8 cellular contexts compared by ENCODE assay signal in the genomic region with DNA sequence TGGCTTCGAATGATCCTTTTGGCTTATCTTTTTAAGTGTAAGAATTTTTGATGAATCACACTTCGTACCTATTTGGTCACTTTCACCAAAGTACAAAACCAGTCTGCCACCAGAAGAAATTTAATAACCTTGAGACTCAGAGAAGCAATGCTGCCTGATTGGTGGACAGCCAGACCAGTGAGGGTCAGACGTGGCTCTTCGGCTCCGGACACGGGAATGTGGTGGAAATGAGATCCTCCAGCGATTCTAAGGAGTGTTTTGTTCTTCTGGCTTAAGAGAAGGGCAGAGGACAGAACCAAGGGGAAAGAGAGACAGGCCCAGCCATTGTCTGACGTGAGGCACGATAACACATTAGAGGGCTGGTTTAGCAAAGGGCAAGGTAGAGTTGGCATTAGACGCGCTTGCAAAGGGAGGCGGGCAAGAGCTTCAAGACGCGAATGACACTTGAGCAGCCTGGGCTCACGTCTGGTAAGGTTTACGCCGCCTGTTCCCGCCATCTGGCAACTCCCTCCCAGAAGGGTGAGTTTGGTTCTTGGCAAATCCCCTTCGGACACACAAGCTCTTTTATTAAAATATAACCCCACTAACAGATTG. TPM values are rescaled to one million over a fixed set of nuclear protein-coding genes. Genes with fewer than 3 reads are reported as not detected.
DNase-seq lines count a peak whose midpoint lies in the region; ATAC-seq and TF ChIP-seq lines count a peak whose summit lies in the region.

No MANE protein-coding gene starts in this region.

- peak overlapping the region; percentile 98 for H3K27ac Mint-ChIP-seq in activated T-helper 2 cell treated with anti-CD3 and anti-CD28 coated beads, Interferon-gamma antibody, Interleukin-2, Interleukin-4, amounts not matched to agents 10 μg/mL and 5 μg/mL and 100 μg/mL, durations not matched to agents 14 hours and 24 hours and 36 hours

- intact Hi-C loops in activated T-helper 2 cell treated with anti-CD3 and anti-CD28 coated beads, Interferon-gamma antibody, Interleukin-2, Interleukin-4, amounts not matched to agents 10 μg/mL and 5 μg/mL and 100 μg/mL, durations not matched to agents 14 hours and 24 hours and 36 hours (cut with micrococcal nuclease): loop anchor here (1.0 kb wide), 3 partner anchors 16 to 221 kb away; a partner anchor contains a TSS

- H3K36me3 ChIP-seq in iPS DF 6.9 (ENCODE audit: control insufficient read depth, insufficient read depth, low read length): no peaks in the 10 kb centered on the region
- no peaks in the 10 kb centered on the region for H3K36me3 ChIP-seq in smooth muscle cell (ENCODE audit: low read depth)

- peak; percentile 88 for DNase-seq in DMS153 treated with DMSO at 0.1 percent for 48 hours (lab: John Stamatoyannopoulos, UW; ENCODE audit: unreplicated experiment)
- DNase-seq in NCI-H1092 treated with DMSO at 0.1 percent for 48 hours (lab: John Stamatoyannopoulos, UW): peak; percentile 88
- no peak for DNase-seq in activated T-helper 2 cell treated with anti-CD3 and anti-CD28 coated beads, Interferon-gamma antibody, Interleukin-2, Interleukin-4, amounts not matched to agents 10 μg/mL and 5 μg/mL and 100 μg/mL, durations not matched to agents 14 hours and 24 hours and 36 hours (ENCODE audit: low spot score)
- DNase-seq in iPS DF 6.9 (ENCODE audit: low read depth, low spot score): no peak
- no peak for DNase-seq in smooth muscle cell (lab: John Stamatoyannopoulos, UW; ENCODE audit: unreplicated experiment)
- DNase-seq in stimulated activated CD4-positive, alpha-beta T cell treated with anti-CD3 and anti-CD28 coated beads, Interleukin-4, amount 100 ng/mL, for 24 hours: no peak

- H3K9me3 Mint-ChIP-seq in activated T-helper 2 cell treated with anti-CD3 and anti-CD28 coated beads, Interferon-gamma antibody, Interleukin-2, Interleukin-4, amounts not matched to agents 10 μg/mL and 5 μg/mL and 100 μg/mL, durations not matched to agents 14 hours and 24 hours and 36 hours: no peaks in the 10 kb centered on the region

- peak overlapping the region; percentile 7; the same call in 1 of the 2 replicates for H3K4me3 ChIP-seq in iPS DF 6.9 (ENCODE audit: low read length)
- H3K4me3 ChIP-seq in smooth muscle cell: peak overlapping the region; percentile 51

- H2AFZ ChIP-seq in smooth muscle cell (ENCODE audit: low read depth): peak overlapping the region; percentile 58

- H3K27ac ChIP-seq in iPS DF 6.9 (ENCODE audit: low read length) (no peak overlapping the region), smooth muscle cell (ENCODE audit: low read depth) (peak overlapping the region; percentile 74)

- ATAC-seq in GM21529 (IDR thresholded peaks at IDR 0.05; ENCODE audit: unreplicated experiment): peak; percentile 22
- ATAC-seq in GM19463 (IDR thresholded peaks at IDR 0.05; ENCODE audit: unreplicated experiment): no peak

- peak overlapping the region; percentile 76 for H3K9ac ChIP-seq in smooth muscle cell (ENCODE audit: low read depth)

- peaks cover 4% of the 10 kb centered on the region for H3F3A ChIP-seq in smooth muscle cell (ENCODE audit: low read depth)

- H3K4me1 ChIP-seq in iPS DF 6.9 (ENCODE audit: control insufficient read depth, insufficient read depth, low read length) (peaks cover 7% of the 10 kb centered on the region; the same call in 1 of the 2 replicates), smooth muscle cell (ENCODE audit: low read depth) (no peaks in the 10 kb centered on the region)

- H3K27me3 Mint-ChIP-seq in activated T-helper 2 cell treated with anti-CD3 and anti-CD28 coated beads, Interferon-gamma antibody, Interleukin-2, Interleukin-4, amounts not matched to agents 10 μg/mL and 5 μg/mL and 100 μg/mL, durations not matched to agents 14 hours and 24 hours and 36 hours (ENCODE audit: low read depth): peaks cover 2% of the 10 kb centered on the region

- peaks cover 32% of the 10 kb centered on the region for H3K4me1 Mint-ChIP-seq in activated T-helper 2 cell treated with anti-CD3 and anti-CD28 coated beads, Interferon-gamma antibody, Interleukin-2, Interleukin-4, amounts not matched to agents 10 μg/mL and 5 μg/mL and 100 μg/mL, durations not matched to agents 14 hours and 24 hours and 36 hours (ENCODE audit: low read depth)

- H4K20me1 ChIP-seq in smooth muscle cell (ENCODE audit: low read depth): no peaks in the 10 kb centered on the region

- peak overlapping the region; percentile 83 for H3K4me3 Mint-ChIP-seq in activated T-helper 2 cell treated with anti-CD3 and anti-CD28 coated beads, Interferon-gamma antibody, Interleukin-2, Interleukin-4, amounts not matched to agents 10 μg/mL and 5 μg/mL and 100 μg/mL, durations not matched to agents 14 hours and 24 hours and 36 hours (ENCODE audit: low read depth)

- no peaks in the 10 kb centered on the region for H3K79me2 ChIP-seq in smooth muscle cell (ENCODE audit: low read depth)

- H3K9me3 ChIP-seq in iPS DF 6.9 (ENCODE audit: control insufficient read depth, insufficient read depth, low read length) (no peaks in the 10 kb centered on the region), smooth muscle cell (replicated peaks; ENCODE audit: low read depth) (no peaks in the 10 kb centered on the region)

- H3K4me2 ChIP-seq in smooth muscle cell: peak overlapping the region; percentile 73

- H3K36me3 Mint-ChIP-seq in activated T-helper 2 cell treated with anti-CD3 and anti-CD28 coated beads, Interferon-gamma antibody, Interleukin-2, Interleukin-4, amounts not matched to agents 10 μg/mL and 5 μg/mL and 100 μg/mL, durations not matched to agents 14 hours and 24 hours and 36 hours (ENCODE audit: low read depth): no peaks in the 10 kb centered on the region

- no CpG with 5 or more reads among the region's 19 CpGs for WGBS in iPS DF 6.9 (ENCODE audit: insufficient coverage, insufficient read length)
- 18% methylated on average over 19 of the region's 19 CpGs for WGBS in smooth muscle cell (ENCODE audit: low lambda C conversion rate)

- no peaks in the 10 kb centered on the region for H3K27me3 ChIP-seq in iPS DF 6.9 (ENCODE audit: control insufficient read depth, insufficient read depth, low read length)
- H3K27me3 ChIP-seq in smooth muscle cell (ENCODE audit: low read depth): no peaks in the 10 kb centered on the region

- TF ChIP-seq CTCF in smooth muscle cell (IDR thresholded peaks at IDR 0.05; ENCODE audit: borderline replicate concordance, insufficient read depth, poor library complexity, severe bottlenecking): no peak

RNA-seq across cellular contexts. Expression of a gene that starts 49.9 kb away (rescaled TPM):
- 204 and 206 TPM in 2 replicates for total RNA-seq in activated T-helper 2 cell treated with anti-CD3 and anti-CD28 coated beads, Interferon-gamma antibody, Interleukin-2, Interleukin-4, amounts not matched to agents 10 μg/mL and 5 μg/mL and 100 μg/mL, durations not matched to agents 14 hours and 24 hours and 36 hours
- 98.4 and 113 TPM in 2 replicates for total RNA-seq in smooth muscle cell
- polyA plus RNA-seq in smooth muscle cell: 55.0 and 190 TPM in 2 replicates

Comparison
In these comparisons a context has a peak if more than half of its experiments do, and no peak if none do; other contexts are left out.
1. DNase-seq: peak in DMS153 treated with DMSO at 0.1 percent for 48 hours (single experiment) and NCI-H1092 treated with DMSO at 0.1 percent for 48 hours (single experiment); none in activated T-helper 2 cell treated with anti-CD3 and anti-CD28 coated beads, Interferon-gamma antibody, Interleukin-2, Interleukin-4, amounts not matched to agents 10 μg/mL and 5 μg/mL and 100 μg/mL, durations not matched to agents 14 hours and 24 hours and 36 hours (single experiment), iPS DF 6.9 (single experiment), smooth muscle cell (single experiment) and stimulated activated CD4-positive, alpha-beta T cell treated with anti-CD3 and anti-CD28 coated beads, Interleukin-4, amount 100 ng/mL, for 24 hours (single experiment).